ENCODE assay signal across 21 cellular contexts in the genomic region with DNA sequence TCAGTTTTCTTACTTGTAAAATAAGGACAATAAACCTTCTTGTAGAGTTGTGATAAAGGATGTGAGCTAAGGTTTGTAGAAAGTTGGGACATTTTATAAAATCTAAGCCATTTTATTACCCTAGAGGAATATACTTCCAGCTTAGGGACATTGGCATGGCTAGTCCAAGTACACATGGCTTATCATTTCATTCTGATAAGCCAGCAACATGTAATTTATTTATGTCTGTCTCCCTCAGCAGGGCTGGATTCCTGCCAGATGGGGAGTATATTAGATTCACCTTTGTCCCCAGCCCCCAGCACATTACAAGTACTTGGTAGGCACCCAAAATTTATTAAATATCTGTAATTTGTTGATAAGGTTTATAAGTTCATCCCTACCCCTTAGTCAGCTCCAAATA. TPM values are rescaled to one million over a fixed set of nuclear protein-coding genes. Genes with fewer than 3 reads are reported as not detected.
"Had no signal": no experiment of that assay in that cellular context is flagged by ENCODE, and none has a peak within 500 bp of the region (broad histone marks: within the 10 kb centered on the region; RNA-seq: fewer than 3 reads in every experiment).

No MANE protein-coding gene starts in this region.

- H3K9ac ChIP-seq: neural progenitor cell had no signal

- H3K4me2 ChIP-seq: neural progenitor cell, smooth muscle cell had no signal

- H3K4me1 Mint-ChIP-seq: neural progenitor cell had no signal

- H3K27ac ChIP-seq: colonic mucosa, neural progenitor cell, ovary, right atrium auricular region had no signal

- H3K4me3 ChIP-seq: colonic mucosa, neural progenitor cell, ovary, right atrium auricular region, smooth muscle cell had no signal

- H3K9me3 Mint-ChIP-seq: mesothelial cell of epicardium; natural killer cell treated with Interleukin-12 subunit alpha and Interleukin-12 subunit beta and Interleukin-15 and Interleukin-18, amount 100 ng/mL, for 72 hours; neural progenitor cell had no signal

- H3K27me3 ChIP-seq: colonic mucosa, ovary, right atrium auricular region had no signal

- H3K4me3 Mint-ChIP-seq: mesothelial cell of epicardium; natural killer cell treated with Interleukin-12 subunit alpha and Interleukin-12 subunit beta and Interleukin-15 and Interleukin-18, amount 100 ng/mL, for 72 hours; neural progenitor cell had no signal

- H3K27ac Mint-ChIP-seq: mesothelial cell of epicardium; natural killer cell treated with Interleukin-12 subunit alpha and Interleukin-12 subunit beta and Interleukin-15 and Interleukin-18, amount 100 ng/mL, for 72 hours; neural progenitor cell had no signal

- H2AFZ ChIP-seq: neural progenitor cell had no signal

- H3K36me3 Mint-ChIP-seq: mesothelial cell of epicardium; natural killer cell treated with Interleukin-12 subunit alpha and Interleukin-12 subunit beta and Interleukin-15 and Interleukin-18, amount 100 ng/mL, for 72 hours; neural progenitor cell had no signal

- DNase-seq: colonic mucosa; foreskin melanocyte; head of caudate nucleus; hippocampal formation; nucleus accumbens; ovary; stimulated activated CD4-positive, alpha-beta T cell treated with anti-CD3 and anti-CD28 coated beads, Interleukin-2, amount 100 ng/mL, for 48 hours; stimulated activated naive CD4-positive, alpha-beta T cell treated with Interleukin-2 at 50 U/mL for 16 hours; trophoblast cell had no signal

- H3K9me3 ChIP-seq: colonic mucosa, ovary, right atrium auricular region had no signal

- H3K4me1 ChIP-seq: colonic mucosa, right atrium auricular region had no signal

- ATAC-seq: natural killer cell treated with Interleukin-12 subunit alpha and Interleukin-12 subunit beta and Interleukin-15 and Interleukin-18, amount 100 ng/mL, for 72 hours had no signal

- H3K36me3 ChIP-seq: colonic mucosa, neural progenitor cell, ovary, right atrium auricular region had no signal

RNA-seq across cellular contexts. Expression of gene TBPL2, which starts 22.5 kb away (rescaled TPM):
- total RNA-seq: dermis blood vessel endothelial cell; kidney epithelial cell; lower leg skin; mesothelial cell of epicardium; natural killer cell treated with Interleukin-12 subunit alpha and Interleukin-12 subunit beta and Interleukin-15 and Interleukin-18, amount 100 ng/mL, for 72 hours; ovary; posterior vena cava; right atrium auricular region; smooth muscle cell; urinary bladder had no signal
- polyA plus RNA-seq: esophagus, smooth muscle cell, thymus, urinary bladder had no signal
